Comparison of ENCODE assay signal across 6 cellular contexts in the genomic region with DNA sequence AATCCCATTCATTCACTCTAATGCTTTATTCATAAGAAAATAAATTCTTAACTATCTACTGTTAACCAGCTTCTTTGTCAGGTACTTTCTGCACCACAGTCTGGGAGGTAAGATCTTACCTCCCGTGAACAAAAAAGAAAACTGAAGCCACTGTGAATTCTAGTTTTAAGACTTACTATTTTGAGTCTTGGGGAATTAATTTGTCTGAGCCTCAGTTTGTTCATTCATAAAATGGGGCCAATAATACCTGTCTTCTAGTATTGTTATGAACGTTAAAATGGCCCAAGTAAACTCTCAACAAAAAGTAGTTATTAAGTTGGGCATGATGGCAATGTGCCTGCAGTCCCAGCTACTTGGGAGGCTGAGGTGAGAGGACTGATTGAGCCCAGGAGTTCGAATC.
"Had no signal": no experiment of that assay in that cellular context is flagged by ENCODE, and none has a peak within 500 bp of the region (broad histone marks: within the 10 kb centered on the region; RNA-seq: fewer than 3 reads in every experiment).

No MANE protein-coding gene starts in this region.

- H3K27ac Mint-ChIP-seq: IgD-negative memory B cell had no signal

- H3K27ac ChIP-seq: HL-60 had no signal

- DNase-seq: IMR-90, KBM-7, KG1 had no signal

- H3K27me3 Mint-ChIP-seq: IgD-negative memory B cell had no signal

- FAIRE-seq: HTR-8/SVneo had no signal

- H3K4me3 Mint-ChIP-seq: IgD-negative memory B cell had no signal
